21 cellular contexts compared by ENCODE assay signal in the genomic region with DNA sequence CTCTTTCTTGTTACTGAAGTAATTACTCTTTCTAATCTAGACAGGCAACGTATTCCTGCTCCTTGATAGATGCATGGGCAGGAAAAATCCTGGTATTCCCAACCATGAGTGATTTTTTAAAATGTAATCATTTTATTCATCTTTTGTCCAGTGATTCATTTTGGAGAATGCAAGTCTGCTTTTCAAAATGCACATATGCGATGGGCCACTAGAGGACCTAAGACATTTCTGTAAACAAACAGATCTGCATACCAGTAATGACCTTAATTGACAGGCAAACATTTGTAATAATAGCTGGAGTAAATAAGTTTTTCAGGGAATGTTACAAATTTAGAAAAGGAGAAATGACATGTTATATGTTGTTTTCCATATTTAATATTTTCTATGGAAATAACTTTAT.
DNase-seq lines count a peak whose midpoint lies in the region; ATAC-seq and TF ChIP-seq lines count a peak whose summit lies in the region.
"Had no signal": no experiment of that assay in that cellular context is flagged by ENCODE, and none has a peak within 500 bp of the region (broad histone marks: within the 10 kb centered on the region; RNA-seq: fewer than 3 reads in every experiment).

No MANE protein-coding gene starts in this region.

- ATAC-seq in natural killer cell (no peak), GM19467 (IDR thresholded peaks at IDR 0.05; ENCODE audit: unreplicated experiment) (no peak)
- ATAC-seq: activated CD8-positive, alpha-beta memory T cell treated with anti-CD3 and anti-CD28 coated beads, Interleukin-2, amount 10 ng/mL, durations not matched to agents 7 days and 5 days; natural killer cell treated with Interleukin-12 subunit alpha and Interleukin-12 subunit beta and Interleukin-15 and Interleukin-18, amount 100 ng/mL, for 72 hours; stimulated activated memory B cell treated with anti-CD40 and anti-IgM and Interleukin-4, amounts not matched to agents 10 μg/mL and 1 μg/mL and 100 μg/mL, for 72 hours; upper lobe of right lung; WTC11 had no signal

- H3K4me3 ChIP-seq in adipocyte (ENCODE audit: low read length) = no peak overlapping the region
- H3K4me3 ChIP-seq: BLaER1, GM23248, sigmoid colon, upper lobe of right lung had no signal

- H3K4me1 Mint-ChIP-seq in HFFc6 (ENCODE audit: low read depth) = no peaks in the 10 kb centered on the region
- no peaks in the 10 kb centered on the region for H3K4me1 Mint-ChIP-seq in natural killer cell
- H3K4me1 Mint-ChIP-seq: activated CD8-positive, alpha-beta memory T cell treated with anti-CD3 and anti-CD28 coated beads, Interleukin-2, amount 10 ng/mL, durations not matched to agents 7 days and 5 days; stimulated activated memory B cell treated with anti-CD40 and anti-IgM and Interleukin-4, amounts not matched to agents 10 μg/mL and 1 μg/mL and 100 μg/mL, for 72 hours had no signal

- no peaks in the 10 kb centered on the region for H3K36me3 ChIP-seq in adipocyte (ENCODE audit: control insufficient read depth, insufficient read depth, low read length, severe bottlenecking)
- H3K36me3 ChIP-seq: BLaER1, sigmoid colon, upper lobe of right lung had no signal

- TF ChIP-seq CTCF in C4-2B (conservative IDR thresholded peaks at IDR 0.05) (peak; percentile 70), HFFc6 (IDR thresholded peaks at IDR 0.05) (peak; percentile 59), natural killer cell (IDR thresholded peaks at IDR 0.05) (no peak)

- H3K27me3 Mint-ChIP-seq in HFFc6 (ENCODE audit: insufficient read depth) = no peaks in the 10 kb centered on the region; the same call in 1 of the 2 replicates
- H3K27me3 Mint-ChIP-seq in natural killer cell (ENCODE audit: low read depth in 2 of 2) = no peaks in the 10 kb centered on the region
- H3K27me3 Mint-ChIP-seq: activated CD8-positive, alpha-beta memory T cell treated with anti-CD3 and anti-CD28 coated beads, Interleukin-2, amount 10 ng/mL, durations not matched to agents 7 days and 5 days; natural killer cell treated with Interleukin-12 subunit alpha and Interleukin-12 subunit beta and Interleukin-15 and Interleukin-18, amount 100 ng/mL, for 72 hours; stimulated activated memory B cell treated with anti-CD40 and anti-IgM and Interleukin-4, amounts not matched to agents 10 μg/mL and 1 μg/mL and 100 μg/mL, for 72 hours had no signal

- H3K27ac ChIP-seq in C4-2B = no peak overlapping the region
- H3K27ac ChIP-seq: BLaER1, epithelial cell of prostate, GM23248, sigmoid colon, upper lobe of right lung had no signal

- H3K36me3 Mint-ChIP-seq in HFFc6 (ENCODE audit: low read depth) (no peaks in the 10 kb centered on the region), natural killer cell (peaks cover 7% of the 10 kb centered on the region)
- H3K36me3 Mint-ChIP-seq: activated CD8-positive, alpha-beta memory T cell treated with anti-CD3 and anti-CD28 coated beads, Interleukin-2, amount 10 ng/mL, durations not matched to agents 7 days and 5 days; stimulated activated memory B cell treated with anti-CD40 and anti-IgM and Interleukin-4, amounts not matched to agents 10 μg/mL and 1 μg/mL and 100 μg/mL, for 72 hours; WTC11 had no signal

- no peak overlapping the region for H3K9ac ChIP-seq in adipocyte (ENCODE audit: low read length)
- H3K9ac ChIP-seq: BLaER1, GM23248 had no signal

- DNase-seq in HFFc6 = no peak
- DNase-seq in adipocyte (ENCODE audit: low read depth) = peak; percentile 29
- peak; percentile 1 for DNase-seq in globus pallidus (ENCODE audit: low spot score)
- no peak for DNase-seq in natural killer cell
- no peak for DNase-seq in NCI-H2171 (lab: John Stamatoyannopoulos, UW)
- DNase-seq: activated CD8-positive, alpha-beta memory T cell treated with anti-CD3 and anti-CD28 coated beads, Interleukin-2, amount 10 ng/mL, durations not matched to agents 7 days and 5 days; activated naive CD4-positive, alpha-beta T cell treated with anti-CD3 and anti-CD28 coated beads for 36 hours; cerebellar nuclear complex; GM23248; hypothalamus; IMR-90; NCI-H187; sigmoid colon; upper lobe of right lung had no signal

- no peaks in the 10 kb centered on the region for H3K9me3 ChIP-seq in adipocyte (ENCODE audit: control insufficient read depth, low read length)
- H3K9me3 ChIP-seq: BLaER1, sigmoid colon, upper lobe of right lung had no signal

- H3K4me1 ChIP-seq in adipocyte (ENCODE audit: control insufficient read depth, insufficient read depth, low read length) = no peaks in the 10 kb centered on the region
- H3K4me1 ChIP-seq: BLaER1, sigmoid colon, upper lobe of right lung had no signal

- H3K4me3 Mint-ChIP-seq in HFFc6 (no peak overlapping the region), natural killer cell (no peak overlapping the region)
- H3K4me3 Mint-ChIP-seq: activated CD8-positive, alpha-beta memory T cell treated with anti-CD3 and anti-CD28 coated beads, Interleukin-2, amount 10 ng/mL, durations not matched to agents 7 days and 5 days; activated naive CD4-positive, alpha-beta T cell treated with anti-CD3 and anti-CD28 coated beads for 36 hours; natural killer cell treated with Interleukin-12 subunit alpha and Interleukin-12 subunit beta and Interleukin-15 and Interleukin-18, amount 100 ng/mL, for 72 hours; stimulated activated memory B cell treated with anti-CD40 and anti-IgM and Interleukin-4, amounts not matched to agents 10 μg/mL and 1 μg/mL and 100 μg/mL, for 72 hours; WTC11 had no signal

- intact Hi-C loops in natural killer cell (cut with micrococcal nuclease) = no loop called here

- H3K27ac Mint-ChIP-seq in HFFc6 = no peak overlapping the region
- no peak overlapping the region for H3K27ac Mint-ChIP-seq in natural killer cell
- H3K27ac Mint-ChIP-seq: activated CD8-positive, alpha-beta memory T cell treated with anti-CD3 and anti-CD28 coated beads, Interleukin-2, amount 10 ng/mL, durations not matched to agents 7 days and 5 days; activated naive CD4-positive, alpha-beta T cell treated with anti-CD3 and anti-CD28 coated beads for 36 hours; natural killer cell treated with Interleukin-12 subunit alpha and Interleukin-12 subunit beta and Interleukin-15 and Interleukin-18, amount 100 ng/mL, for 72 hours; stimulated activated memory B cell treated with anti-CD40 and anti-IgM and Interleukin-4, amounts not matched to agents 10 μg/mL and 1 μg/mL and 100 μg/mL, for 72 hours; WTC11 had no signal

- no peaks in the 10 kb centered on the region for H3K9me3 Mint-ChIP-seq in HFFc6
- H3K9me3 Mint-ChIP-seq in natural killer cell = peaks cover 9% of the 10 kb centered on the region in 2 donors
- H3K9me3 Mint-ChIP-seq: activated naive CD4-positive, alpha-beta T cell treated with anti-CD3 and anti-CD28 coated beads for 36 hours; WTC11 had no signal

- no peaks in the 10 kb centered on the region for H3K27me3 ChIP-seq in adipocyte (replicated peaks; ENCODE audit: control insufficient read depth, insufficient read depth, low read length)
- H3K27me3 ChIP-seq: BLaER1, sigmoid colon, upper lobe of right lung had no signal

Comparison
In these comparisons a context has a peak if more than half of its experiments do, and no peak if none do; other contexts are left out.
1. DNase-seq: peak in adipocyte (single experiment) and globus pallidus (single experiment); none in HFFc6 (single experiment), natural killer cell (single experiment) and NCI-H2171 (single experiment).